ENCODE assay signal across 32 cellular contexts in genomic region chr7:90092467-90092866, GRCh38.
"Had no signal": no experiment of that assay in that cellular context is flagged by ENCODE, and none has a peak within 500 bp of the region (broad histone marks: within the 10 kb centered on the region; RNA-seq: fewer than 3 reads in every experiment).

No MANE protein-coding gene starts in this region.

- H3K9ac ChIP-seq: SK-N-SH had no signal

- H3K27me3 ChIP-seq: adrenal gland, body of pancreas, breast epithelium, MG63, Peyer's patch had no signal

- ATAC-seq: activated CD8-positive, alpha-beta T cell treated with anti-CD3 and anti-CD28 coated beads, Interleukin-2, amount 10 ng/mL, durations not matched to agents 7 days and 5 days; activated naive CD4-positive, alpha-beta T cell treated with anti-CD3 and anti-CD28 coated beads, Interleukin-2, amount 50 U/mL, for 72 hours; body of pancreas; PC-3 had no signal

- FAIRE-seq: astrocyte, TTC549 had no signal

- H3K4me2 ChIP-seq: SK-N-SH had no signal

- H3K4me3 ChIP-seq: adrenal gland, body of pancreas, breast epithelium, coronary artery, MG63, Peyer's patch, SJSA1 had no signal

- H3K9me3 ChIP-seq: adrenal gland, body of pancreas, breast epithelium, MG63, Peyer's patch, SJSA1 had no signal

- H3K4me1 ChIP-seq: adrenal gland, body of pancreas, breast epithelium, Peyer's patch, SJSA1 had no signal

- H3K36me3 ChIP-seq: adrenal gland, breast epithelium, MG63, Peyer's patch, SJSA1 had no signal

- H3K27ac ChIP-seq: adrenal gland, body of pancreas, breast epithelium, coronary artery, Peyer's patch, SJSA1 had no signal

- DNase-seq: activated CD4-positive, alpha-beta T cell treated with anti-CD3 and anti-CD28 coated beads, Interleukin-2, amount 10 ng/mL, durations not matched to agents 24 days and 14 days; activated CD4-positive, alpha-beta T cell treated with anti-CD3 and anti-CD28 coated beads, Interleukin-2, amount 50 U/mL, for 48 hours; activated CD8-positive, alpha-beta T cell treated with anti-CD3 and anti-CD28 coated beads, Interleukin-2, amount 10 ng/mL, durations not matched to agents 7 days and 5 days; activated gamma-delta T cell treated with Interleukin-2 at 50 U/mL for 16 hours; activated naive CD4-positive, alpha-beta T cell treated with anti-CD3 and anti-CD28 coated beads for 36 hours; activated T-cell treated with anti-CD3 and anti-CD28 coated beads, Interleukin-2, amount 50 U/mL, for 24 hours; adrenal gland; body of pancreas; MG63; MV-4-11; NCI-H1092; NCI-H1417; NCI-H146; NCI-H187; NCI-H2029 treated with DMSO at 0.1 percent for 48 hours; NCI-H2107; NCI-H2171; NCI-H2227 treated with DMSO at 0.1 percent for 48 hours; NCI-H446; NCI-H510A treated with DMSO at 0.1 percent for 48 hours; NK-92 treated with Interleukin-12 subunit alpha and Interleukin-12 subunit beta, amount 100 ng/mL, for 24 hours; PC-3; Peyer's patch; RPMI8226; SHP77 treated with DMSO at 0.1 percent for 48 hours; SK-N-SH had no signal

- H3K9me2 ChIP-seq: SK-N-SH had no signal
